1 cellular context compared by ENCODE assay signal in genomic region chr4:105181259-105181658, GRCh38.
TF ChIP-seq lines count a peak whose summit lies in the region.

No MANE protein-coding gene starts in this region.

TF ChIP-seq in SK-N-SH, 30 proteins besides CTCF, POLR2A, EP300 and RAD21 (continued from another document):
- no peak for TF ChIP-seq REST (IDR thresholded peaks at IDR 0.05; ENCODE audit: low read depth, low read length)
- no peak for TF ChIP-seq ELF1 (IDR thresholded peaks at IDR 0.05)
- no peak for TF ChIP-seq TCF12 (IDR thresholded peaks at IDR 0.05)
